In the genomic region with DNA sequence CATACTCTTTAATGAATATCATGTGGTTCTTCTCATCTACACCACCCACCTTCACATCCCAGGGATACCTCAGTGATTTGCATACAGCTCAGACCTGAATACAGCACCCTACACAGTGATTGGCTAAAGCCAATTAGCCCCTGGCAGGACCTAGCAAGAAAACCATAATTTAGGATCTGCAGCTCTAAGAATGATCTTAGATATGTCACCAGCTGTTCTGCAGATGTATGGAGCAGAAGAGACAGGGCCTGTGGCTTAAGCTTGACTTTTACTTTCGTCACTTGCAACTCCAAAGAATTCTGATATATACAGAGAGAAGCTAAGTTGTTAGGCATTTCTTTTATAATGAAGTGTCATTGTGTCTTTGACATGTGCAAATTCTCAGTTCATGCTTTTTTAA, we compare ENCODE assay signal across 24 cellular contexts.
DNase-seq lines count a peak whose midpoint lies in the region; ATAC-seq and TF ChIP-seq lines count a peak whose summit lies in the region.
"Had no signal": no experiment of that assay in that cellular context is flagged by ENCODE, and none has a peak within 500 bp of the region (broad histone marks: within the 10 kb centered on the region; RNA-seq: fewer than 3 reads in every experiment).

No MANE protein-coding gene starts in this region.

- peak overlapping the region; percentile 80 for H3K23ac ChIP-seq in trophoblast cell (ENCODE audit: low read length)

- no peak overlapping the region for H2BK5ac ChIP-seq in trophoblast cell (ENCODE audit: low read depth, low read length, poor library complexity)

- no peaks in the 10 kb centered on the region for H4K20me1 ChIP-seq in GM23248 (ENCODE audit: insufficient read depth)
- H4K20me1 ChIP-seq: BLaER1 treated with 17β-estradiol and CSF1 and Interleukin-3, amounts not matched to agents 10 nM and 100 nM had no signal

- H3K18ac ChIP-seq in trophoblast cell (ENCODE audit: low read length) = no peak overlapping the region

- no peak overlapping the region for H3K9ac ChIP-seq in GM23248
- H3K9ac ChIP-seq in SK-N-MC (ENCODE audit: insufficient read length) = no peak overlapping the region
- H3K9ac ChIP-seq in trophoblast cell (ENCODE audit: low read length) = no peak overlapping the region
- H3K9ac ChIP-seq: BLaER1 treated with 17β-estradiol and CSF1 and Interleukin-3, amounts not matched to agents 10 nM and 100 nM had no signal

- H3K9me3 ChIP-seq in GM23248 (ENCODE audit: low read depth) (no peaks in the 10 kb centered on the region), SK-N-MC (ENCODE audit: low read depth, low read length) (no peaks in the 10 kb centered on the region), trophoblast cell (ENCODE audit: insufficient read depth, low read depth, low read length) (no peaks in the 10 kb centered on the region)
- H3K9me3 ChIP-seq: A549, BE2C had no signal

- no peak overlapping the region for H4K12ac ChIP-seq in trophoblast cell (ENCODE audit: low read depth, low read length)

- H3K4me3 ChIP-seq in AG10803 (ENCODE audit: low read length) = no peak overlapping the region
- no peak overlapping the region for H3K4me3 ChIP-seq in GM23248
- H3K4me3 ChIP-seq in SK-N-MC = peak overlapping the region; percentile 31
- H3K4me3 ChIP-seq in trophoblast cell (ENCODE audit: low read depth, low read length) = no peak overlapping the region
- H3K4me3 ChIP-seq: A549; BLaER1 treated with 17β-estradiol and CSF1 and Interleukin-3, amounts not matched to agents 10 nM and 100 nM; GM12878 had no signal

- H2BK120ac ChIP-seq in trophoblast cell (ENCODE audit: insufficient read depth, low read length, poor library complexity) = no peak overlapping the region

- H3K9me2 ChIP-seq in GM23248 (ENCODE audit: insufficient read depth) = no peaks in the 10 kb centered on the region

- no peak overlapping the region for H2BK12ac ChIP-seq in trophoblast cell (ENCODE audit: low read length)

- H3K36me3 Mint-ChIP-seq in CD14-positive monocyte = no peaks in the 10 kb centered on the region
- H3K36me3 Mint-ChIP-seq: CD4-positive, alpha-beta memory T cell; CD4-positive, CD25-positive, alpha-beta regulatory T cell; CD8-positive, alpha-beta memory T cell had no signal

- intact Hi-C loops in CD14-positive monocyte (cut with micrococcal nuclease) = no loop called here

- in situ Hi-C loops in GM23248 (cut with MboI) = loop anchor here (25.0 kb wide), 1 partner anchor 719 kb away; no protein-coding TSS in a partner anchor

- no peaks in the 10 kb centered on the region for H3K4me1 Mint-ChIP-seq in CD14-positive monocyte
- H3K4me1 Mint-ChIP-seq: CD4-positive, alpha-beta memory T cell; CD4-positive, CD25-positive, alpha-beta regulatory T cell; CD8-positive, alpha-beta memory T cell had no signal

- H4K8ac ChIP-seq in trophoblast cell (ENCODE audit: low read depth, low read length) = no peak overlapping the region

- WGBS in GM23248 (ENCODE audit: low coverage in 1 of 2, low lambda C conversion rate in 2 of 2, missing lambda C conversion rate in 2 of 2), 2 experiments = 52 to 68% methylated on average over 1 of the region's 1 CpG
- whole genome bisulfite sequencing in trophoblast cell (ENCODE audit: extremely low coverage, insufficient coverage, insufficient read length) = no CpG with 5 or more reads among the region's 1 CpG

- H4K91ac ChIP-seq in trophoblast cell (ENCODE audit: low read depth, low read length) = no peak overlapping the region

- no peak overlapping the region for H3K14ac ChIP-seq in trophoblast cell (ENCODE audit: low read length)

- TF ChIP-seq CTCF in AG10803 (conservative IDR thresholded peaks at IDR 0.05; ENCODE audit: low read length) (no peak), CD14-positive monocyte (IDR thresholded peaks at IDR 0.05) (no peak)

- H2AK5ac ChIP-seq in trophoblast cell (ENCODE audit: low read length) = no peak overlapping the region

- no peak for ATAC-seq in HG03460 (IDR thresholded peaks at IDR 0.05; ENCODE audit: unreplicated experiment)
- ATAC-seq in HG03095 (IDR thresholded peaks at IDR 0.05; ENCODE audit: unreplicated experiment) = no peak
- ATAC-seq: A549, GM12878 had no signal

- H3K36me3 ChIP-seq in GM23248 (ENCODE audit: low read depth) (no peaks in the 10 kb centered on the region), SK-N-MC (ENCODE audit: insufficient read depth, low read length) (peaks cover 4% of the 10 kb centered on the region; the same call in 1 of the 2 replicates), trophoblast cell (ENCODE audit: control insufficient read depth in 1 of 2, insufficient read depth in 2 of 2, low read length in 2 of 2) (no peaks in the 10 kb centered on the region)
- H3K36me3 ChIP-seq: BE2C; BLaER1 treated with 17β-estradiol and CSF1 and Interleukin-3, amounts not matched to agents 10 nM and 100 nM had no signal

- peaks cover 12% of the 10 kb centered on the region for H3K4me1 ChIP-seq in GM23248 (ENCODE audit: insufficient read depth)
- no peaks in the 10 kb centered on the region for H3K4me1 ChIP-seq in trophoblast cell (ENCODE audit: control insufficient read depth in 1 of 2, insufficient read depth in 2 of 2, low read length in 2 of 2)
- H3K4me1 ChIP-seq: A549; BLaER1 treated with 17β-estradiol and CSF1 and Interleukin-3, amounts not matched to agents 10 nM and 100 nM had no signal

- DNase-seq in AG10803 (ENCODE audit: low read depth) = peak; percentile 70
- no peak for DNase-seq in GM23248
- no peak for DNase-seq in SK-N-MC (ENCODE audit: low read depth, low spot score)
- DNase-seq in trophoblast cell = no peak
- DNase-seq in CD14-positive monocyte (ENCODE audit: low spot score) = no peak
- DNase-seq: BE2C; CD4-positive, alpha-beta memory T cell; CD4-positive, CD25-positive, alpha-beta regulatory T cell; CD8-positive, alpha-beta memory T cell; COR-L47; DMS 273 treated with DMSO at 0.1 percent for 48 hours; DMS153; DMS53; DMS79; DND-41; EL; GDM1 had no signal

- H2AFZ ChIP-seq in GM23248 (peak overlapping the region; percentile 69; the same call in 1 of the 2 replicates), trophoblast cell (ENCODE audit: insufficient read depth, low read length, poor library complexity) (no peak overlapping the region)

- H3K4me2 ChIP-seq in GM23248 (ENCODE audit: unreplicated experiment) = peak overlapping the region; percentile 62
- no peak overlapping the region for H3K4me2 ChIP-seq in trophoblast cell (ENCODE audit: low read length)
- H3K4me2 ChIP-seq: A549; BLaER1 treated with 17β-estradiol and CSF1 and Interleukin-3, amounts not matched to agents 10 nM and 100 nM had no signal

- 0 out of 2 replicates have a peak, but pooled peaks cover 2% of the 10 kb centered on the region for H3F3A ChIP-seq in GM23248 (ENCODE audit: insufficient read depth)

- H3K4me3 Mint-ChIP-seq in CD14-positive monocyte = no peak overlapping the region
- H3K4me3 Mint-ChIP-seq: CD4-positive, alpha-beta memory T cell; CD4-positive, CD25-positive, alpha-beta regulatory T cell; CD8-positive, alpha-beta memory T cell had no signal

- no peaks in the 10 kb centered on the region for H3K79me2 ChIP-seq in GM23248 (ENCODE audit: insufficient read depth)
- H3K79me2 ChIP-seq in trophoblast cell (ENCODE audit: control insufficient read depth, insufficient read depth, low read length, poor library complexity) = no peaks in the 10 kb centered on the region

- H3K27ac Mint-ChIP-seq in CD14-positive monocyte = no peak overlapping the region
- H3K27ac Mint-ChIP-seq: CD4-positive, alpha-beta memory T cell; CD8-positive, alpha-beta memory T cell had no signal

- H3K27ac ChIP-seq in GM23248 = no peak overlapping the region
- H3K27ac ChIP-seq in SK-N-MC = peak overlapping the region; percentile 70
- H3K27ac ChIP-seq in trophoblast cell (ENCODE audit: low read depth, low read length) = no peak overlapping the region
- H3K27ac ChIP-seq: 22Rv1; A549; BLaER1 treated with 17β-estradiol and CSF1 and Interleukin-3, amounts not matched to agents 10 nM and 100 nM; C4-2B had no signal

- no peak overlapping the region for H3K4ac ChIP-seq in trophoblast cell (ENCODE audit: low read depth, low read length)

- no peaks in the 10 kb centered on the region for H3K27me3 ChIP-seq in GM23248 (replicated peaks; ENCODE audit: insufficient read depth)
- no peaks in the 10 kb centered on the region for H3K27me3 ChIP-seq in trophoblast cell (ENCODE audit: insufficient read depth, low read length)
- H3K27me3 ChIP-seq: BE2C; BLaER1 treated with 17β-estradiol and CSF1 and Interleukin-3, amounts not matched to agents 10 nM and 100 nM had no signal

- H3K27me3 Mint-ChIP-seq in CD14-positive monocyte (ENCODE audit: low read depth in 3 of 3) = peaks cover 0 to 2% (median 0%) of the 10 kb centered on the region in 3 donors
- H3K27me3 Mint-ChIP-seq: CD4-positive, alpha-beta memory T cell; CD4-positive, CD25-positive, alpha-beta regulatory T cell had no signal

- no peaks in the 10 kb centered on the region for H3K79me1 ChIP-seq in trophoblast cell (ENCODE audit: low read length)

- peaks cover 0 to 5% (median 0%) of the 10 kb centered on the region in 7 donors for H3K9me3 Mint-ChIP-seq in CD14-positive monocyte
